ENCODE assay signal across 8 cellular contexts in the genomic region with DNA sequence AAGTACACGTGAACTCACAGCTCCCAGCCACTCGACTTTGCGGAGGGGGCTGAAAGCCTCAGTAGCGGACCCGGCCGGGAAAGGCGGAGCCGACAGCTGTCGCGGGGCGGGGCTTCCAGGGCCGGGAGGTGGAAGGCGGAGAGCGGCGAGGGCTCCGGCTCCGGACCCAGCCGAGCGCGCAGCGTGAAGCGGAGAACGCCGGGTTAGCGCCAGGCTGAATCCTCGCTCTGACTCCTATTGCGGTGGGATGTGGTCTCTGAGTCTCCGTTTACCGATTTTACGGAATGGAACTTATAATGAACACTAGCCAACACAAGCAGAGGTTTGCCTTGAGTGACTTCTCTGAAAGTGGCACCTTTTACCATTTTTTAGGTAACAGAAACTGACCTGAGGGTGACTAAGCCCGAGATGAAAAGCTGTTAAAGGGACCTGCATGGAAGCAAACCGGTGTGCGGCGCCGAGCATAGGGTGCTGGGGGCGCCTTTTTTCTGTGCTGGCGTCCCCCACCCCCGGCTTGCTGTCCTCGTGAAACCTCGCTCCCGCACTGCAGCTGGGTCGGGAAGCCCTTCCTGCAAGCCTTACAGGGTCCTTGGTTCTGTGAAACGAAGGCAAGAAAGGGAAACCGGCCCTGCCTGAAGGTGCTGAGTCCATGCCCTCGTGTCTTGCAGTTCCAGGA.
DNase-seq lines count a peak whose midpoint lies in the region; ATAC-seq and TF ChIP-seq lines count a peak whose summit lies in the region.

No MANE protein-coding gene starts in this region.

- no peaks in the 10 kb centered on the region for H3K36me3 Mint-ChIP-seq in MCF 10A (ENCODE audit: insufficient read depth, unreplicated experiment)

- TF ChIP-seq CTCF in MCF 10A (IDR thresholded peaks at IDR 0.05; ENCODE audit: unreplicated experiment) (no peak), kidney epithelial cell (IDR thresholded peaks at IDR 0.05; ENCODE audit: insufficient read depth, low read length, poor library complexity, severe bottlenecking) (no peak), GM13977 (IDR thresholded peaks at IDR 0.05; ENCODE audit: extremely low read depth, insufficient read depth, missing control alignments) (no peak)

- peak; percentile 45 for ATAC-seq in GM18907 (IDR thresholded peaks at IDR 0.05; ENCODE audit: unreplicated experiment)
- ATAC-seq in HG03469 (IDR thresholded peaks at IDR 0.05; ENCODE audit: unreplicated experiment) = no peak

- H3K4me1 Mint-ChIP-seq in MCF 10A (ENCODE audit: insufficient read depth, unreplicated experiment) = no peaks in the 10 kb centered on the region

- no peaks in the 10 kb centered on the region for H3K9me3 Mint-ChIP-seq in MCF 10A (ENCODE audit: unreplicated experiment)

- in situ Hi-C loops in GM13977 (cut with MboI; ENCODE audit: low pct_unique_long_range_greater_than_20kb, low sequenced_read_pairs, unreplicated experiment) = no loop called here

- POLR2A ChIA-PET in MCF 10A (lab: Yijun Ruan, JAX) = interaction anchor here (0.7 to 1.0 kb wide), 2 partner anchors 12 to 26 kb away, joined by 3 read pairs; no protein-coding TSS in a partner anchor

- CTCF ChIA-PET in MCF 10A (lab: Yijun Ruan, JAX) = interaction anchor here (0.5 kb wide), 1 partner anchor 126 kb away, joined by 3 read pairs; no protein-coding TSS in a partner anchor

- H3K36me3 ChIP-seq in kidney epithelial cell (ENCODE audit: control insufficient read depth, insufficient read depth, low read length) = no peaks in the 10 kb centered on the region

- H3K27me3 ChIP-seq in kidney epithelial cell (ENCODE audit: control insufficient read depth, insufficient read depth, low read length) = peaks cover 15% of the 10 kb centered on the region

- peak overlapping the region; percentile 70 for H3K4me3 Mint-ChIP-seq in MCF 10A (ENCODE audit: unreplicated experiment)

- BruUV-seq in MCF 10A (replicated peaks; lab: Mats Ljungman, UMichigan) = no TSS peak

- intact Hi-C loops in MCF 10A (cut with micrococcal nuclease) = no loop called here

- no peak overlapping the region for H3K27ac Mint-ChIP-seq in MCF 10A (ENCODE audit: low read depth, unreplicated experiment)

- DNase-seq in NCI-H460 (ENCODE audit: extremely low read depth, low read depth) = peak; percentile 30
- peak; percentile 55 for DNase-seq in MCF 10A (ENCODE audit: unreplicated experiment)
- no peak for DNase-seq in kidney epithelial cell (ENCODE audit: low read depth)
- peak; percentile 7 to 13 for DNase-seq in stimulated activated CD4-positive, alpha-beta T cell treated with anti-CD3 and anti-CD28 coated beads, Interleukin-2, amount 100 ng/mL, for 48 hours
- DNase-seq in GM13977 (ENCODE audit: low spot score) = no peak
- DNase-seq in NCI-H1092 treated with DMSO at 0.1 percent for 48 hours (lab: John Stamatoyannopoulos, UW) = no peak

- peak overlapping the region; percentile 8 for H3K4me3 ChIP-seq in kidney epithelial cell (ENCODE audit: low read depth, low read length)

- H3K27me3 Mint-ChIP-seq in MCF 10A (ENCODE audit: insufficient read depth, unreplicated experiment) = no peaks in the 10 kb centered on the region

Comparison
In these comparisons a context has a peak if more than half of its experiments do, and no peak if none do; other contexts are left out.
1. DNase-seq: peak in NCI-H460 (single experiment), MCF 10A (single experiment) and stimulated activated CD4-positive, alpha-beta T cell treated with anti-CD3 and anti-CD28 coated beads, Interleukin-2, amount 100 ng/mL, for 48 hours (2 of 2); none in kidney epithelial cell (single experiment), GM13977 (single experiment) and NCI-H1092 treated with DMSO at 0.1 percent for 48 hours (single experiment).